8 cellular contexts compared by ENCODE assay signal in genomic region chr2:235595420-235596010, GRCh38.
DNase-seq lines count a peak whose midpoint lies in the region; ATAC-seq and TF ChIP-seq lines count a peak whose summit lies in the region.

No MANE protein-coding gene starts in this region.

- TF ChIP-seq POLR2A in prostate gland (IDR thresholded peaks at IDR 0.05) = no peak

- CTCF ChIA-PET in Calu3 (lab: Charles Lee) = interaction anchor here (1.5 to 3.1 kb wide), 3 partner anchors 146 to 152 kb away, joined by 3 to 56 read pairs (median 8); no protein-coding TSS in a partner anchor
- CTCF ChIA-PET in activated naive CD4-positive, alpha-beta T cell treated with anti-CD3 and anti-CD28 coated beads, Interleukin-2, amount 10 ng/mL, durations not matched to agents 7 days and 5 days (lab: Charles Lee) = interaction anchor here (0.6 to 4.7 kb wide), 5 partner anchors 14 to 458 kb away, joined by 3 to 60 read pairs (median 5); no protein-coding TSS in a partner anchor

- no peaks in the 10 kb centered on the region for H3K4me1 ChIP-seq in prostate gland (replicated peaks)

- WGBS in prostate gland = 44% methylated on average over 10 of the region's 10 CpGs

- H3K4me3 Mint-ChIP-seq in Calu3 (ENCODE audit: low read depth, unreplicated experiment) = no peak overlapping the region
- no peak overlapping the region for H3K4me3 Mint-ChIP-seq in activated naive CD4-positive, alpha-beta T cell treated with anti-CD3 and anti-CD28 coated beads, Interleukin-2, amount 10 ng/mL, durations not matched to agents 7 days and 5 days

- TF ChIP-seq CTCF in Calu3 (IDR thresholded peaks at IDR 0.05; ENCODE audit: unreplicated experiment) (peak; percentile 56), prostate gland (IDR thresholded peaks at IDR 0.05) (peak; percentile 79 to 82 (median 82))

- no peaks in the 10 kb centered on the region for H3K9me3 ChIP-seq in prostate gland

- DNase-seq in Calu3 = peak; percentile 78
- peak; percentile 62 for DNase-seq in HCEC 1CT
- DNase-seq in NCI-H82 (lab: John Stamatoyannopoulos, UW) = peak; percentile 89
- peak; percentile 62 for DNase-seq in activated naive CD4-positive, alpha-beta T cell treated with anti-CD3 and anti-CD28 coated beads, Interleukin-2, amount 10 ng/mL, durations not matched to agents 7 days and 5 days
- peak; percentile 71 for DNase-seq in glomerular visceral epithelial cell (ENCODE audit: extremely low spot score)
- DNase-seq in prostate gland (ENCODE audit: low spot score) = peak; percentile 53
- DNase-seq in T-helper 9 cell = no peak

- H3K36me3 Mint-ChIP-seq in Calu3 (ENCODE audit: insufficient read depth, unreplicated experiment) = peaks cover 4% of the 10 kb centered on the region
- H3K36me3 Mint-ChIP-seq in activated naive CD4-positive, alpha-beta T cell treated with anti-CD3 and anti-CD28 coated beads, Interleukin-2, amount 10 ng/mL, durations not matched to agents 7 days and 5 days = no peaks in the 10 kb centered on the region

- intact Hi-C loops in Calu3 (cut with micrococcal nuclease; ENCODE audit: unreplicated experiment) = loop anchor here (1.0 to 2.0 kb wide), 2 partner anchors 95 to 151 kb away; no protein-coding TSS in a partner anchor
- intact Hi-C loops in prostate gland (cut with DNase I) = loop anchor here (2.0 kb wide), 2 partner anchors 75 to 151 kb away; no protein-coding TSS in a partner anchor

- H3K9me3 Mint-ChIP-seq in Calu3 (ENCODE audit: low read depth, unreplicated experiment) = no peaks in the 10 kb centered on the region
- no peaks in the 10 kb centered on the region for H3K9me3 Mint-ChIP-seq in activated naive CD4-positive, alpha-beta T cell treated with anti-CD3 and anti-CD28 coated beads, Interleukin-2, amount 10 ng/mL, durations not matched to agents 7 days and 5 days

- no peaks in the 10 kb centered on the region for H3K36me3 ChIP-seq in prostate gland

- no peaks in the 10 kb centered on the region for H3K27me3 ChIP-seq in prostate gland (replicated peaks; ENCODE audit: insufficient read depth)

- no peak overlapping the region for H3K27ac ChIP-seq in prostate gland

- H3K4me3 ChIP-seq in prostate gland = no peak overlapping the region

- peaks cover 13% of the 10 kb centered on the region for H3K4me1 Mint-ChIP-seq in Calu3 (ENCODE audit: low read depth, unreplicated experiment)
- no peaks in the 10 kb centered on the region for H3K4me1 Mint-ChIP-seq in activated naive CD4-positive, alpha-beta T cell treated with anti-CD3 and anti-CD28 coated beads, Interleukin-2, amount 10 ng/mL, durations not matched to agents 7 days and 5 days

- H3K27me3 Mint-ChIP-seq in Calu3 (ENCODE audit: unreplicated experiment) = no peaks in the 10 kb centered on the region
- peaks cover 6% of the 10 kb centered on the region for H3K27me3 Mint-ChIP-seq in activated naive CD4-positive, alpha-beta T cell treated with anti-CD3 and anti-CD28 coated beads, Interleukin-2, amount 10 ng/mL, durations not matched to agents 7 days and 5 days

- no peak overlapping the region for H3K27ac Mint-ChIP-seq in Calu3 (ENCODE audit: unreplicated experiment)
- no peak overlapping the region for H3K27ac Mint-ChIP-seq in activated naive CD4-positive, alpha-beta T cell treated with anti-CD3 and anti-CD28 coated beads, Interleukin-2, amount 10 ng/mL, durations not matched to agents 7 days and 5 days

- BruUV-seq in Calu3 (replicated peaks; lab: Mats Ljungman, UMichigan) = no TSS peak

- no peak for ATAC-seq in HG02852 (IDR thresholded peaks at IDR 0.05; ENCODE audit: unreplicated experiment)
